27 cellular contexts compared by ENCODE assay signal in genomic region chr12:67794151-67794550, GRCh38.
DNase-seq lines count a peak whose midpoint lies in the region; ATAC-seq and TF ChIP-seq lines count a peak whose summit lies in the region.
"Had no signal": no experiment of that assay in that cellular context is flagged by ENCODE, and none has a peak within 500 bp of the region (broad histone marks: within the 10 kb centered on the region; RNA-seq: fewer than 3 reads in every experiment).

No MANE protein-coding gene starts in this region.

- H3K27ac ChIP-seq in body of pancreas (no peak overlapping the region), neuronal stem cell (replicated peaks; ENCODE audit: low read length) (no peak overlapping the region)
- H3K27ac ChIP-seq: BLaER1 treated with 17β-estradiol and CSF1 and Interleukin-3, amounts not matched to agents 10 nM and 100 nM; RWPE1; SK-N-MC had no signal

- in situ Hi-C loops in astrocyte of the spinal cord (cut with HindIII; ENCODE audit: low sequenced_read_pairs) = no loop called here

- peaks cover 3% of the 10 kb centered on the region for H3K79me1 ChIP-seq in neuronal stem cell (ENCODE audit: low read depth, low read length)

- H3K4me1 ChIP-seq in body of pancreas (peaks cover 13% of the 10 kb centered on the region), neuronal stem cell (ENCODE audit: control insufficient read depth in 2 of 2, insufficient read depth in 1 of 2, low read depth in 1 of 2, low read length in 2 of 2) (peaks cover 0 to 5% of the 10 kb centered on the region in 2 donors)
- H3K4me1 ChIP-seq: BLaER1 treated with 17β-estradiol and CSF1 and Interleukin-3, amounts not matched to agents 10 nM and 100 nM; Caco-2 had no signal

- no peak overlapping the region for H3K9ac ChIP-seq in neuronal stem cell (ENCODE audit: low read depth, low read length, poor library complexity)
- H3K9ac ChIP-seq: BLaER1 treated with 17β-estradiol and CSF1 and Interleukin-3, amounts not matched to agents 10 nM and 100 nM had no signal

- no peaks in the 10 kb centered on the region for H3K27me3 ChIP-seq in body of pancreas
- H3K27me3 ChIP-seq in neuronal stem cell (ENCODE audit: control insufficient read depth in 3 of 3, insufficient read depth in 3 of 3, low read depth in 1 of 3, low read length in 3 of 3) = no peaks in the 10 kb centered on the region
- H3K27me3 ChIP-seq: BLaER1 treated with 17β-estradiol and CSF1 and Interleukin-3, amounts not matched to agents 10 nM and 100 nM had no signal

- H3K23ac ChIP-seq in neuronal stem cell (ENCODE audit: low read depth, low read length, poor library complexity) = no peak overlapping the region

- H3K14ac ChIP-seq in neuronal stem cell (ENCODE audit: low read length) = no peak overlapping the region

- H3K9me3 ChIP-seq in body of pancreas = no peaks in the 10 kb centered on the region
- H3K9me3 ChIP-seq in neuronal stem cell (replicated peaks in 1 of 2; ENCODE audit: control insufficient read depth in 2 of 2, insufficient read depth in 1 of 2, low read depth in 1 of 2, low read length in 2 of 2) = peaks cover 0 to 1% of the 10 kb centered on the region in 2 donors
- H3K9me3 ChIP-seq: Caco-2 had no signal

- H3K36me3 ChIP-seq in body of pancreas (replicated peaks in 1 of 2; ENCODE audit: insufficient read depth in 1 of 2, low read depth in 2 of 2) (no peaks in the 10 kb centered on the region), neuronal stem cell (replicated peaks in 1 of 2; ENCODE audit: control insufficient read depth in 2 of 2, insufficient read depth in 2 of 2, low read length in 2 of 2) (no peaks in the 10 kb centered on the region)
- H3K36me3 ChIP-seq: BLaER1 treated with 17β-estradiol and CSF1 and Interleukin-3, amounts not matched to agents 10 nM and 100 nM had no signal

- no peak overlapping the region for H2BK5ac ChIP-seq in neuronal stem cell (ENCODE audit: low read length)

- H3K4me3 ChIP-seq in astrocyte of the spinal cord (ENCODE audit: low read depth, low read length) = no peak overlapping the region
- H3K4me3 ChIP-seq in fibroblast of pulmonary artery (replicated peaks; ENCODE audit: low read depth, low read length) = no peak overlapping the region
- H3K4me3 ChIP-seq in skeletal muscle cell (ENCODE audit: low read depth, low read length) = no peak overlapping the region
- H3K4me3 ChIP-seq in body of pancreas = no peak overlapping the region
- H3K4me3 ChIP-seq in neuronal stem cell (ENCODE audit: low read length in 2 of 2) = no peak overlapping the region
- H3K4me3 ChIP-seq: BLaER1 treated with 17β-estradiol and CSF1 and Interleukin-3, amounts not matched to agents 10 nM and 100 nM; K562; SK-N-MC had no signal

- no peak overlapping the region for H4K91ac ChIP-seq in neuronal stem cell (ENCODE audit: low read depth, low read length, poor library complexity)

- no peak overlapping the region for H2BK12ac ChIP-seq in neuronal stem cell (ENCODE audit: low read length)

- 74 to 84% methylated on average over 2 of the region's 2 CpGs for WGBS in body of pancreas, 2 donors
- no CpG with 5 or more reads among the region's 2 CpGs for WGBS in neuronal stem cell (ENCODE audit: extremely low coverage in 2 of 2, insufficient read length in 2 of 2, insufficient replicate concordance in 1 of 2), 2 donors

- H2AFZ ChIP-seq in neuronal stem cell (ENCODE audit: low read length) = no peak overlapping the region

- H2BK15ac ChIP-seq in neuronal stem cell (ENCODE audit: low read length) = no peak overlapping the region

- TF ChIP-seq CTCF in astrocyte of the spinal cord (IDR thresholded peaks at IDR 0.05; ENCODE audit: low read depth, low read length) (no peak), fibroblast of pulmonary artery (IDR thresholded peaks at IDR 0.05; ENCODE audit: low read length, missing control alignments) (no peak), body of pancreas (IDR thresholded peaks at IDR 0.05) (no peak)

- ATAC-seq in body of pancreas = no peak
- ATAC-seq in GM18868 (IDR thresholded peaks at IDR 0.05; ENCODE audit: unreplicated experiment) = no peak
- ATAC-seq in HG03520 (IDR thresholded peaks at IDR 0.05; ENCODE audit: unreplicated experiment) = no peak
- ATAC-seq: K562 had no signal

- no peak overlapping the region for H3K4ac ChIP-seq in neuronal stem cell (ENCODE audit: low read length)

- DNase-seq in HCEC 1CT (peak; percentile 20), astrocyte of the spinal cord (ENCODE audit: low read depth, low spot score) (peak; percentile 51), fibroblast of pulmonary artery (ENCODE audit: low read depth) (peak; percentile 12), skeletal muscle cell (ENCODE audit: low read depth) (peak; percentile 65), body of pancreas (no peak), neuronal stem cell (ENCODE audit: low spot score) (no peak)
- DNase-seq: Caco-2; CD4-positive, alpha-beta memory T cell; DMS 273 treated with DMSO at 0.1 percent for 48 hours; DMS79 treated with DMSO at 0.1 percent for 48 hours; GDM1; MM.1S; NCI-H1092; NCI-H1436; NCI-H2029 treated with DMSO at 0.1 percent for 48 hours; NCI-H2171; NCI-H345; NCI-H524; NCI-H774; NK-92 treated with Interleukin-12 subunit alpha and Interleukin-12 subunit beta, amount 100 ng/mL, for 24 hours; SHP77 treated with DMSO at 0.1 percent for 48 hours had no signal

- intact Hi-C loops in body of pancreas (cut with DNase I) = no loop called here

- H2BK120ac ChIP-seq in neuronal stem cell (ENCODE audit: low read depth, low read length) = no peak overlapping the region

- H2AK5ac ChIP-seq in neuronal stem cell (ENCODE audit: low read depth, low read length) = no peak overlapping the region

- H4K8ac ChIP-seq in neuronal stem cell (ENCODE audit: low read depth, low read length) = no peak overlapping the region

- H3K4me2 ChIP-seq in neuronal stem cell (ENCODE audit: insufficient read depth, low read length, poor library complexity, severe bottlenecking) = no peak overlapping the region
- H3K4me2 ChIP-seq: BLaER1 treated with 17β-estradiol and CSF1 and Interleukin-3, amounts not matched to agents 10 nM and 100 nM had no signal

- no peak overlapping the region for H3K18ac ChIP-seq in neuronal stem cell (ENCODE audit: low read length)

- TF ChIP-seq POLR2A in body of pancreas (IDR thresholded peaks at IDR 0.05) = no peak

Comparison
In these comparisons a context has a peak if more than half of its experiments do, and no peak if none do; other contexts are left out.
1. DNase-seq: peak in HCEC 1CT (single experiment), astrocyte of the spinal cord (single experiment), fibroblast of pulmonary artery (single experiment) and skeletal muscle cell (single experiment); none in body of pancreas (0 of 4) and neuronal stem cell (single experiment).